ENCODE assay signal across 23 cellular contexts in genomic region chrX:67721321-67721720, GRCh38.
"Had no signal": no experiment of that assay in that cellular context is flagged by ENCODE, and none has a peak within 500 bp of the region (broad histone marks: within the 10 kb centered on the region; RNA-seq: fewer than 3 reads in every experiment).

No MANE protein-coding gene starts in this region.

- H3K36me3 Mint-ChIP-seq: naive B cell; stimulated activated memory B cell treated with anti-CD40 and anti-IgM and Interleukin-4, amounts not matched to agents 10 μg/mL and 1 μg/mL and 100 μg/mL, for 72 hours had no signal

- H3K4me3 Mint-ChIP-seq: endodermal cell; mesothelial cell of epicardium; nephron; neural progenitor cell; stimulated activated memory B cell treated with anti-CD40 and anti-IgM and Interleukin-4, amounts not matched to agents 10 μg/mL and 1 μg/mL and 100 μg/mL, for 72 hours had no signal

- DNase-seq: cerebellar nuclear complex; cortex of kidney; effector CD8-positive, alpha-beta T cell; endodermal cell; head of caudate nucleus; kidney; mesenchymal stem cell; mucosa of descending colon; naive B cell; stimulated activated CD4-positive, alpha-beta T cell treated with anti-CD3 and anti-CD28 coated beads, Interleukin-12 subunit alpha, Interleukin-12 subunit beta, amount 100 ng/mL, for 4 hours; stimulated activated CD4-positive, alpha-beta T cell treated with anti-CD3 and anti-CD28 coated beads, Interleukin-1b, Interleukin-23, amount 100 ng/mL, for 48 hours; stimulated activated CD4-positive, alpha-beta T cell treated with anti-CD3 and anti-CD28 coated beads, Interleukin-4, amount 100 ng/mL, for 24 hours; stimulated activated naive CD8-positive, alpha-beta T cell treated with anti-CD3 and anti-CD28 coated beads, Interleukin-15, Interleukin-2, amounts not matched to agents 100 U/mL and 50 U/mL, for 24 hours; transverse colon; upper lobe of right lung; uterus had no signal

- H3K9me3 Mint-ChIP-seq: stimulated activated memory B cell treated with anti-CD40 and anti-IgM and Interleukin-4, amounts not matched to agents 10 μg/mL and 1 μg/mL and 100 μg/mL, for 72 hours had no signal

- H3K27ac Mint-ChIP-seq: endodermal cell; mesothelial cell of epicardium; naive B cell; neural progenitor cell; progenitor cell of endocrine pancreas; stimulated activated memory B cell treated with anti-CD40 and anti-IgM and Interleukin-4, amounts not matched to agents 10 μg/mL and 1 μg/mL and 100 μg/mL, for 72 hours had no signal

- H3K4me1 Mint-ChIP-seq: mesothelial cell of epicardium; neural progenitor cell; stimulated activated memory B cell treated with anti-CD40 and anti-IgM and Interleukin-4, amounts not matched to agents 10 μg/mL and 1 μg/mL and 100 μg/mL, for 72 hours had no signal

- H3K27me3 Mint-ChIP-seq: progenitor cell of endocrine pancreas; stimulated activated memory B cell treated with anti-CD40 and anti-IgM and Interleukin-4, amounts not matched to agents 10 μg/mL and 1 μg/mL and 100 μg/mL, for 72 hours had no signal

- ATAC-seq: left lobe of liver; mucosa of descending colon; sciatic nerve; stimulated activated memory B cell treated with anti-CD40 and anti-IgM and Interleukin-4, amounts not matched to agents 10 μg/mL and 1 μg/mL and 100 μg/mL, for 72 hours; stimulated activated naive CD8-positive, alpha-beta T cell treated with anti-CD3 and anti-CD28 coated beads, Interleukin-15, Interleukin-2, amounts not matched to agents 100 U/mL and 50 U/mL, for 24 hours; upper lobe of right lung had no signal
